ENCODE assay signal across 1 cellular context in the genomic region with DNA sequence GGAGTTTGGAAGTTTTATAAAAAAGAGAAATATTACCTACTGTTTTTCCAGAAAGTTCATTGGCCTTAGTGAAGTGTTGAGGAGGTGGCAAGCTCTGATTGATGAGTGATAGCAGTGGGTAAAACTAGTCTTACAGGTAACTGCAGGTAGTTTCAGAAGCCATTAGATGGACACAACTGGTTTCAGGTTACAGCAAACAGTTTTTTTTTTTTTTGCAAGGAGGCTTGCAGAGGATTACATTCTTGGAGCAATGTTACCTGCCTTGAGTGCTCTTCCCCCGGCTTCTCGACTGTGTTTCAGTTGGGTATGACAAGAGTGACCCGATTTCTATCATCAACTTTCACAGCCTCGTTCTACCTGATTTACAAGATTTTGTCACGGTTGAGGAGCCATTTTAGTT.
TF ChIP-seq lines count a peak whose summit lies in the region.

No MANE protein-coding gene starts in this region.

TF ChIP-seq in WTC11, 78 proteins besides CTCF, POLR2A, EP300 and RAD21 (continued from another document):
- TF ChIP-seq, protein P1, sequence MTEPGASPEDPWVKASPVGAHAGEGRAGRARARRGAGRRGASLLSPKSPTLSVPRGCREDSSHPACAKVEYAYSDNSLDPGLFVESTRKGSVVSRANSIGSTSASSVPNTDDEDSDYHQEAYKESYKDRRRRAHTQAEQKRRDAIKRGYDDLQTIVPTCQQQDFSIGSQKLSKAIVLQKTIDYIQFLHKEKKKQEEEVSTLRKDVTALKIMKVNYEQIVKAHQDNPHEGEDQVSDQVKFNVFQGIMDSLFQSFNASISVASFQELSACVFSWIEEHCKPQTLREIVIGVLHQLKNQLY (CRISPR knock-in tag; IDR thresholded peaks at IDR 0.05): no peak
